Comparison of ENCODE assay signal across 1 cellular context in the genomic region with DNA sequence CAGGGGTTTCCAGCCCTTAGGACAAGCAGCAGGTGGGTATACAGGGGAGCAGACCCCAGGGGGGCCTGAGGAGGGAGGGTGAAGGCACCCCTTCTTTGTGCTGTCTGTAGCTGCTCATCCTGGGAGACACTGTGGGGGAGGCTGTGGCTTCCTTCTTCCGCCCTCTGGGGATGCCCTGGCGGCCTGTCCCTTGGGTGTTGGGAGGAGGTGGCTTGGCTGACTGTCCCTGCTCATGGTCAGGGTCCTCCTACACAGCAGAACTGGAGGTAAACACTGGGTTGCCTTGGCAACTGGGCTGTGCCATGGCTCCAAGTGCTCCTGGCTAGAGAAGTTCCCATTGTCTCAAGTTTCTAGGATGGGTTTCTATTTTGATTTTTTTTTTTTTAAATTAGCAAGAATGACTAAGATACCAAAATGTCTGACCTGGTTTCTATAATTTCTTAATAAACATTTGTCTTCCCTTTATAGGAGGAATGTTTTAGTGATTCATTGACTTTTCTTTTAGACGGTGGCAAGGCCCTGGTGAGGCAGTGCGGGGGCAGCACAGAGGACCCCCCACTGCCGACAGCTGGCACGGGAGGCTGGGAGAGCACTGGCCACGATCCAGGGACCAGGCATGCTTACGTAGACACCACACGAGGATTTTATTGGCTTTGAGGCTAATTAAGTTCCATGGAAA.
TF ChIP-seq lines count a peak whose summit lies in the region.

No MANE protein-coding gene starts in this region.

TF ChIP-seq in liver, 16 proteins besides CTCF, POLR2A, EP300 and RAD21 (continued from another document):
- TF ChIP-seq, protein P1, sequence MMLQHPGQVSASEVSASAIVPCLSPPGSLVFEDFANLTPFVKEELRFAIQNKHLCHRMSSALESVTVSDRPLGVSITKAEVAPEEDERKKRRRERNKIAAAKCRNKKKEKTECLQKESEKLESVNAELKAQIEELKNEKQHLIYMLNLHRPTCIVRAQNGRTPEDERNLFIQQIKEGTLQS (IDR thresholded peaks at IDR 0.05) = no peak
- TF ChIP-seq, protein P2, sequence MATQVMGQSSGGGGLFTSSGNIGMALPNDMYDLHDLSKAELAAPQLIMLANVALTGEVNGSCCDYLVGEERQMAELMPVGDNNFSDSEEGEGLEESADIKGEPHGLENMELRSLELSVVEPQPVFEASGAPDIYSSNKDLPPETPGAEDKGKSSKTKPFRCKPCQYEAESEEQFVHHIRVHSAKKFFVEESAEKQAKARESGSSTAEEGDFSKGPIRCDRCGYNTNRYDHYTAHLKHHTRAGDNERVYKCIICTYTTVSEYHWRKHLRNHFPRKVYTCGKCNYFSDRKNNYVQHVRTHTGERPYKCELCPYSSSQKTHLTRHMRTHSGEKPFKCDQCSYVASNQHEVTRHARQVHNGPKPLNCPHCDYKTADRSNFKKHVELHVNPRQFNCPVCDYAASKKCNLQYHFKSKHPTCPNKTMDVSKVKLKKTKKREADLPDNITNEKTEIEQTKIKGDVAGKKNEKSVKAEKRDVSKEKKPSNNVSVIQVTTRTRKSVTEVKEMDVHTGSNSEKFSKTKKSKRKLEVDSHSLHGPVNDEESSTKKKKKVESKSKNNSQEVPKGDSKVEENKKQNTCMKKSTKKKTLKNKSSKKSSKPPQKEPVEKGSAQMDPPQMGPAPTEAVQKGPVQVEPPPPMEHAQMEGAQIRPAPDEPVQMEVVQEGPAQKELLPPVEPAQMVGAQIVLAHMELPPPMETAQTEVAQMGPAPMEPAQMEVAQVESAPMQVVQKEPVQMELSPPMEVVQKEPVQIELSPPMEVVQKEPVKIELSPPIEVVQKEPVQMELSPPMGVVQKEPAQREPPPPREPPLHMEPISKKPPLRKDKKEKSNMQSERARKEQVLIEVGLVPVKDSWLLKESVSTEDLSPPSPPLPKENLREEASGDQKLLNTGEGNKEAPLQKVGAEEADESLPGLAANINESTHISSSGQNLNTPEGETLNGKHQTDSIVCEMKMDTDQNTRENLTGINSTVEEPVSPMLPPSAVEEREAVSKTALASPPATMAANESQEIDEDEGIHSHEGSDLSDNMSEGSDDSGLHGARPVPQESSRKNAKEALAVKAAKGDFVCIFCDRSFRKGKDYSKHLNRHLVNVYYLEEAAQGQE (IDR thresholded peaks at IDR 0.05) = no peak
- TF ChIP-seq, protein P3, sequence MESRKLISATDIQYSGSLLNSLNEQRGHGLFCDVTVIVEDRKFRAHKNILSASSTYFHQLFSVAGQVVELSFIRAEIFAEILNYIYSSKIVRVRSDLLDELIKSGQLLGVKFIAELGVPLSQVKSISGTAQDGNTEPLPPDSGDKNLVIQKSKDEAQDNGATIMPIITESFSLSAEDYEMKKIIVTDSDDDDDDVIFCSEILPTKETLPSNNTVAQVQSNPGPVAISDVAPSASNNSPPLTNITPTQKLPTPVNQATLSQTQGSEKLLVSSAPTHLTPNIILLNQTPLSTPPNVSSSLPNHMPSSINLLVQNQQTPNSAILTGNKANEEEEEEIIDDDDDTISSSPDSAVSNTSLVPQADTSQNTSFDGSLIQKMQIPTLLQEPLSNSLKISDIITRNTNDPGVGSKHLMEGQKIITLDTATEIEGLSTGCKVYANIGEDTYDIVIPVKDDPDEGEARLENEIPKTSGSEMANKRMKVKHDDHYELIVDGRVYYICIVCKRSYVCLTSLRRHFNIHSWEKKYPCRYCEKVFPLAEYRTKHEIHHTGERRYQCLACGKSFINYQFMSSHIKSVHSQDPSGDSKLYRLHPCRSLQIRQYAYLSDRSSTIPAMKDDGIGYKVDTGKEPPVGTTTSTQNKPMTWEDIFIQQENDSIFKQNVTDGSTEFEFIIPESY (IDR thresholded peaks at IDR 0.05) = no peak
- TF ChIP-seq, protein P4, sequence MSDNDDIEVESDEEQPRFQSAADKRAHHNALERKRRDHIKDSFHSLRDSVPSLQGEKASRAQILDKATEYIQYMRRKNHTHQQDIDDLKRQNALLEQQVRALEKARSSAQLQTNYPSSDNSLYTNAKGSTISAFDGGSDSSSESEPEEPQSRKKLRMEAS (IDR thresholded peaks at IDR 0.05) = no peak
- no peak for TF ChIP-seq HNF4G (IDR thresholded peaks at IDR 0.05)
- peak in 1 of 2 donors; percentile 35 for TF ChIP-seq EGR1 (IDR thresholded peaks at IDR 0.05; ENCODE audit: low read depth in 2 of 2)
- no peak for TF ChIP-seq GABPA (IDR thresholded peaks at IDR 0.05 in 1 of 2, conservative IDR thresholded peaks at IDR 0.05 in 1 of 2)
- no peak for TF ChIP-seq FOXA1 (IDR thresholded peaks at IDR 0.05)
- no peak for TF ChIP-seq JUND (IDR thresholded peaks at IDR 0.05)
- TF ChIP-seq RXRA (IDR thresholded peaks at IDR 0.05) = peak; percentile 30 to 69
- no peak for TF ChIP-seq YY1 (IDR thresholded peaks at IDR 0.05)
- TF ChIP-seq HNF4A (conservative IDR thresholded peaks at IDR 0.05) = peak in 1 of 2 donors; percentile 56
TF ChIP-seq in liver: peak in this region for 5.
